ENCODE assay signal across 29 cellular contexts in genomic region chr18:75422341-75422910, GRCh38. TPM values are rescaled to one million over a fixed set of nuclear protein-coding genes. Genes with fewer than 3 reads are reported as not detected.
DNase-seq lines count a peak whose midpoint lies in the region; ATAC-seq and TF ChIP-seq lines count a peak whose summit lies in the region.
"Had no signal": no experiment of that assay in that cellular context is flagged by ENCODE, and none has a peak within 500 bp of the region (broad histone marks: within the 10 kb centered on the region; RNA-seq: fewer than 3 reads in every experiment).

No MANE protein-coding gene starts in this region.

- H3K4me1 ChIP-seq in breast epithelium = no peaks in the 10 kb centered on the region
- H3K4me1 ChIP-seq: body of pancreas, gastroesophageal sphincter, testis had no signal

- no peak overlapping the region for H3K4me3 ChIP-seq in breast epithelium
- H3K4me3 ChIP-seq in fibroblast of mammary gland (ENCODE audit: control insufficient read depth, low read depth, low read length) = no peak overlapping the region
- H3K4me3 ChIP-seq: body of pancreas, gastroesophageal sphincter, prostate gland, SK-N-MC, testis had no signal

- no peak overlapping the region for H3K27ac Mint-ChIP-seq in MCF 10A (ENCODE audit: low read depth, unreplicated experiment)
- no peak overlapping the region for H3K27ac Mint-ChIP-seq in Calu3 (ENCODE audit: unreplicated experiment)
- H3K27ac Mint-ChIP-seq: activated CD4-positive, alpha-beta memory T cell treated with anti-CD3 and anti-CD28 coated beads, Interleukin-2, amount 10 ng/mL, durations not matched to agents 7 days and 5 days; activated naive CD8-positive, alpha-beta T cell treated with anti-CD3 and anti-CD28 coated beads for 36 hours; CD8-positive, alpha-beta T cell; mesothelial cell of epicardium; naive B cell; T-helper 1 cell treated with Interleukin-12 subunit alpha and Interleukin-12 subunit beta and Interleukin-4 antibody, amounts not matched to agents 30 μg/mL and 1 μg/mL, for 36 hours had no signal

- H3K36me3 Mint-ChIP-seq in MCF 10A (ENCODE audit: insufficient read depth, unreplicated experiment) = no peaks in the 10 kb centered on the region
- no peaks in the 10 kb centered on the region for H3K36me3 Mint-ChIP-seq in Calu3 (ENCODE audit: insufficient read depth, unreplicated experiment)
- H3K36me3 Mint-ChIP-seq: activated naive CD8-positive, alpha-beta T cell treated with anti-CD3 and anti-CD28 coated beads for 36 hours; CD8-positive, alpha-beta T cell; mesothelial cell of epicardium; naive B cell had no signal

- DNase-seq in MCF 10A (ENCODE audit: unreplicated experiment) (peak; percentile 9), breast epithelium (ENCODE audit: low spot score in 2 of 2) (no peak), RPMI7951 (ENCODE audit: low read depth) (peak; percentile 28), fibroblast of mammary gland (ENCODE audit: low read depth) (peak; percentile 76), GM19240 (ENCODE audit: insufficient read length, low spot score) (no peak), Calu3 (no peak)
- DNase-seq in stimulated activated CD4-positive, alpha-beta T cell treated with anti-CD3 and anti-CD28 coated beads, Interleukin-2, amount 100 ng/mL, for 48 hours = no peak
- DNase-seq: activated CD4-positive, alpha-beta memory T cell treated with anti-CD3 and anti-CD28 coated beads, Interleukin-2, amount 10 ng/mL, durations not matched to agents 7 days and 5 days; activated CD4-positive, alpha-beta T cell treated with anti-CD3 and anti-CD28 coated beads for 1 hour; activated naive CD8-positive, alpha-beta T cell treated with anti-CD3 and anti-CD28 coated beads for 36 hours; AML-193; body of pancreas; CD8-positive, alpha-beta T cell; kidney; naive B cell; NCI-H1436; nucleus accumbens; OCI-M1; stimulated activated naive CD8-positive, alpha-beta T cell treated with anti-CD3 and anti-CD28 coated beads, Interleukin-15, Interleukin-2, amounts not matched to agents 100 U/mL and 50 U/mL, for 24 hours; testis had no signal

- TF ChIP-seq CTCF in MCF 10A (IDR thresholded peaks at IDR 0.05; ENCODE audit: unreplicated experiment) = no peak
- no peak for TF ChIP-seq CTCF in breast epithelium (IDR thresholded peaks at IDR 0.05)
- no peak for TF ChIP-seq CTCF in fibroblast of mammary gland (conservative IDR thresholded peaks at IDR 0.05; ENCODE audit: control insufficient read depth, insufficient read depth, low read depth, low read length)
- no peak for TF ChIP-seq CTCF in Calu3 (IDR thresholded peaks at IDR 0.05; ENCODE audit: unreplicated experiment)

- intact Hi-C loops in MCF 10A (cut with micrococcal nuclease) = no loop called here
- intact Hi-C loops in breast epithelium (cut with DNase I; ENCODE audit: low total_unique reads) = no loop called here
- intact Hi-C loops in Calu3 (cut with micrococcal nuclease; ENCODE audit: unreplicated experiment) = no loop called here

- H3K27me3 Mint-ChIP-seq in MCF 10A (ENCODE audit: insufficient read depth, unreplicated experiment) (no peaks in the 10 kb centered on the region), Calu3 (ENCODE audit: unreplicated experiment) (no peaks in the 10 kb centered on the region)

- peaks cover 0 to 4% of the 10 kb centered on the region in 2 donors for H3K9me3 ChIP-seq in breast epithelium
- H3K9me3 ChIP-seq: body of pancreas, prostate gland, testis had no signal

- no peak for TF ChIP-seq POLR2A in breast epithelium (IDR thresholded peaks at IDR 0.05)

- no peak overlapping the region for H3K27ac ChIP-seq in breast epithelium
- H3K27ac ChIP-seq: body of pancreas, gastroesophageal sphincter, prostate gland, SK-N-MC, testis had no signal

- H3K4me1 Mint-ChIP-seq in MCF 10A (ENCODE audit: insufficient read depth, unreplicated experiment) (no peaks in the 10 kb centered on the region), Calu3 (ENCODE audit: low read depth, unreplicated experiment) (no peaks in the 10 kb centered on the region)
- H3K4me1 Mint-ChIP-seq: activated CD4-positive, alpha-beta memory T cell treated with anti-CD3 and anti-CD28 coated beads, Interleukin-2, amount 10 ng/mL, durations not matched to agents 7 days and 5 days; activated naive CD8-positive, alpha-beta T cell treated with anti-CD3 and anti-CD28 coated beads for 36 hours; naive B cell had no signal

- H3K4me3 Mint-ChIP-seq in MCF 10A (ENCODE audit: unreplicated experiment) = no peak overlapping the region
- H3K4me3 Mint-ChIP-seq in Calu3 (ENCODE audit: low read depth, unreplicated experiment) = no peak overlapping the region
- H3K4me3 Mint-ChIP-seq: activated CD4-positive, alpha-beta memory T cell treated with anti-CD3 and anti-CD28 coated beads, Interleukin-2, amount 10 ng/mL, durations not matched to agents 7 days and 5 days; activated naive CD8-positive, alpha-beta T cell treated with anti-CD3 and anti-CD28 coated beads for 36 hours; CD8-positive, alpha-beta T cell; mesothelial cell of epicardium; naive B cell; T-helper 1 cell treated with Interleukin-12 subunit alpha and Interleukin-12 subunit beta and Interleukin-4 antibody, amounts not matched to agents 30 μg/mL and 1 μg/mL, for 36 hours had no signal

- H3K9me3 Mint-ChIP-seq in MCF 10A (ENCODE audit: unreplicated experiment) = no peaks in the 10 kb centered on the region
- H3K9me3 Mint-ChIP-seq in Calu3 (ENCODE audit: low read depth, unreplicated experiment) = peaks cover 2% of the 10 kb centered on the region
- H3K9me3 Mint-ChIP-seq: activated CD4-positive, alpha-beta memory T cell treated with anti-CD3 and anti-CD28 coated beads, Interleukin-2, amount 10 ng/mL, durations not matched to agents 7 days and 5 days; activated naive CD8-positive, alpha-beta T cell treated with anti-CD3 and anti-CD28 coated beads for 36 hours; T-helper 1 cell treated with Interleukin-12 subunit alpha and Interleukin-12 subunit beta and Interleukin-4 antibody, amounts not matched to agents 30 μg/mL and 1 μg/mL, for 36 hours had no signal

- CTCF ChIA-PET in MCF 10A (lab: Yijun Ruan, JAX) (interaction anchor here (0.6 kb wide), 1 partner anchor 69 kb away, joined by 3 read pairs; no protein-coding TSS in a partner anchor), Calu3 (lab: Charles Lee) (no interaction called here)

- POLR2A ChIA-PET in MCF 10A (lab: Yijun Ruan, JAX) = no interaction called here

- BruUV-seq in MCF 10A (replicated peaks; lab: Mats Ljungman, UMichigan) (no TSS peak), Calu3 (replicated peaks; lab: Mats Ljungman, UMichigan) (no TSS peak)

- no peak for ATAC-seq in HG03280 (IDR thresholded peaks at IDR 0.05; ENCODE audit: unreplicated experiment)
- ATAC-seq: body of pancreas; CD8-positive, alpha-beta T cell; gastroesophageal sphincter; stimulated activated naive CD8-positive, alpha-beta T cell treated with anti-CD3 and anti-CD28 coated beads, Interleukin-15, Interleukin-2, amounts not matched to agents 100 U/mL and 50 U/mL, for 24 hours had no signal

- H3K27me3 ChIP-seq in breast epithelium = no peaks in the 10 kb centered on the region
- H3K27me3 ChIP-seq: body of pancreas, gastroesophageal sphincter, testis had no signal

- no peaks in the 10 kb centered on the region for H3K36me3 ChIP-seq in breast epithelium
- H3K36me3 ChIP-seq: gastroesophageal sphincter, prostate gland had no signal

RNA-seq across cellular contexts. Expression of gene SMIM21, which starts 5.1 kb away (rescaled TPM):
- total RNA-seq in MCF 10A (2022) = not detected in 2 replicates
- not detected for total RNA-seq in breast epithelium
- total RNA-seq in RPMI7951 (2014; rRNA removed; shearing (Covaris generic)) = not detected in 2 replicates
- total RNA-seq in Calu3 (2022) = not detected in 2 replicates
- total RNA-seq: A172; activated CD4-positive, alpha-beta memory T cell treated with anti-CD3 and anti-CD28 coated beads, Interleukin-2, amount 10 ng/mL, durations not matched to agents 7 days and 5 days; activated naive CD8-positive, alpha-beta T cell treated with anti-CD3 and anti-CD28 coated beads for 36 hours; body of pancreas; CD8-positive, alpha-beta T cell; gastroesophageal sphincter; kidney; liver; mesothelial cell of epicardium; urinary bladder had no signal

Comparison
In these comparisons a context has a peak if more than half of its experiments do, and no peak if none do; other contexts are left out.
1. DNase-seq: peak in MCF 10A (single experiment), RPMI7951 (single experiment) and fibroblast of mammary gland (single experiment); none in breast epithelium (0 of 2), GM19240 (single experiment), Calu3 (single experiment) and stimulated activated CD4-positive, alpha-beta T cell treated with anti-CD3 and anti-CD28 coated beads, Interleukin-2, amount 100 ng/mL, for 48 hours (0 of 2).